Comparison of ENCODE assay signal across 13 cellular contexts in genomic region chr6:109790131-109790530, GRCh38.
A peak's percentile ranks its signal among the peaks of the same experiment; 100 is the strongest.
DNase-seq lines count a peak whose midpoint lies in the region; ATAC-seq and TF ChIP-seq lines count a peak whose summit lies in the region.
"Had no signal": no experiment of that assay in that cellular context is flagged by ENCODE, and none has a peak within 500 bp of the region (broad histone marks: within the 10 kb centered on the region; RNA-seq: fewer than 3 reads in every experiment).

No MANE protein-coding gene starts in this region.

- no peak overlapping the region for H2AFZ ChIP-seq in fibroblast of lung (ENCODE audit: low read length)

- H3K4me1 ChIP-seq in SJCRH30 (peaks cover 26% of the 10 kb centered on the region), fibroblast of lung (ENCODE audit: control insufficient read depth, extremely low read depth, insufficient read depth, low read length) (peaks cover 24% of the 10 kb centered on the region), tibial artery (peaks cover 0 to 37% (median 14%) of the 10 kb centered on the region in 4 donors)

- peaks cover 20% of the 10 kb centered on the region for H3K4me1 Mint-ChIP-seq in progenitor cell of endocrine pancreas (ENCODE audit: low read depth)

- peaks cover 20% of the 10 kb centered on the region for H3K36me3 Mint-ChIP-seq in progenitor cell of endocrine pancreas (ENCODE audit: insufficient read depth)

- no peaks in the 10 kb centered on the region for H3K27me3 Mint-ChIP-seq in progenitor cell of endocrine pancreas
- H3K27me3 Mint-ChIP-seq: CD4-positive, CD25-positive, alpha-beta regulatory T cell had no signal

- H3K9ac ChIP-seq in fibroblast of lung (ENCODE audit: insufficient read depth, low read length) = no peak overlapping the region

- no peaks in the 10 kb centered on the region for H3K79me2 ChIP-seq in fibroblast of lung (ENCODE audit: control insufficient read depth, insufficient read depth, low read length)

- H3K9me3 ChIP-seq in SJCRH30 (replicated peaks) = no peaks in the 10 kb centered on the region
- H3K9me3 ChIP-seq in fibroblast of lung (ENCODE audit: control insufficient read depth, insufficient read depth, low read depth, low read length) = no peaks in the 10 kb centered on the region
- no peaks in the 10 kb centered on the region for H3K9me3 ChIP-seq in tibial artery
- H3K9me3 ChIP-seq: esophagus muscularis mucosa, HAP-1, prostate gland had no signal

- intact Hi-C loops in tibial artery (cut with DNase I; ENCODE audit: low total_unique reads) = no loop called here

- H3K9me3 Mint-ChIP-seq in progenitor cell of endocrine pancreas (ENCODE audit: low read depth) = no peaks in the 10 kb centered on the region
- H3K9me3 Mint-ChIP-seq: CD4-positive, CD25-positive, alpha-beta regulatory T cell had no signal

- no peaks in the 10 kb centered on the region for H4K20me1 ChIP-seq in fibroblast of lung (ENCODE audit: control insufficient read depth, extremely low read depth, insufficient read depth, low read length)

- H3K36me3 ChIP-seq in SJCRH30 = no peaks in the 10 kb centered on the region
- no peaks in the 10 kb centered on the region for H3K36me3 ChIP-seq in fibroblast of lung (ENCODE audit: control insufficient read depth, insufficient read depth, low read length)
- peaks cover 13 to 25% (median 19%) of the 10 kb centered on the region in 3 donors for H3K36me3 ChIP-seq in tibial artery
- H3K36me3 ChIP-seq: HAP-1, prostate gland had no signal

- no peak for ATAC-seq in GM21423 (IDR thresholded peaks at IDR 0.05; ENCODE audit: unreplicated experiment)

- peak overlapping the region; percentile 19; the same call in 1 of the 2 replicates for H3K27ac ChIP-seq in SJCRH30
- peak overlapping the region; percentile 41 for H3K27ac ChIP-seq in fibroblast of lung (ENCODE audit: insufficient read depth, low read length)
- H3K27ac ChIP-seq in tibial artery = no peak overlapping the region
- H3K27ac ChIP-seq: esophagus muscularis mucosa, prostate gland had no signal

- H3K27me3 ChIP-seq in SJCRH30 (no peaks in the 10 kb centered on the region), fibroblast of lung (ENCODE audit: control insufficient read depth, insufficient read depth, low read length) (no peaks in the 10 kb centered on the region), tibial artery (no peaks in the 10 kb centered on the region)
- H3K27me3 ChIP-seq: esophagus muscularis mucosa had no signal

- H3K4me3 ChIP-seq in SJCRH30 = no peak overlapping the region
- H3K4me3 ChIP-seq in fibroblast of lung (replicated peaks in 1 of 4; ENCODE audit: control extremely low read depth in 1 of 4, insufficient read depth in 1 of 4, low read depth in 3 of 4, low read length in 4 of 4) = no peak overlapping the region
- H3K4me3 ChIP-seq in tibial artery = no peak overlapping the region
- H3K4me3 ChIP-seq: esophagus muscularis mucosa, HAP-1, prostate gland had no signal

- in situ Hi-C loops in G401 (cut with HindIII; ENCODE audit: low sequenced_read_pairs) = no loop called here

- DNase-seq in EL (peak; percentile 83), SJCRH30 (peak in 1 of 2 experiments; percentile 21), fibroblast of lung (ENCODE audit: low read depth in 2 of 2) (peak in 1 of 2 donors; percentile 87), progenitor cell of endocrine pancreas (ENCODE audit: low spot score, unreplicated experiment) (no peak), tibial artery (no peak), G401 (ENCODE audit: low spot score) (no peak), RKO (ENCODE audit: low spot score) (no peak)
- DNase-seq: CD4-positive, CD25-positive, alpha-beta regulatory T cell; NCI-H2171 had no signal

- peak overlapping the region; percentile 48 for H3K4me2 ChIP-seq in fibroblast of lung (ENCODE audit: extremely low read depth, insufficient read depth, low read length)

- H3K4me3 Mint-ChIP-seq in progenitor cell of endocrine pancreas (ENCODE audit: low read depth) = no peak overlapping the region
- H3K4me3 Mint-ChIP-seq: CD4-positive, CD25-positive, alpha-beta regulatory T cell had no signal

- H3K27ac Mint-ChIP-seq in progenitor cell of endocrine pancreas = peak overlapping the region; percentile 92
- H3K27ac Mint-ChIP-seq: CD4-positive, CD25-positive, alpha-beta regulatory T cell had no signal

- no peak for TF ChIP-seq CTCF in fibroblast of lung (conservative IDR thresholded peaks at IDR 0.05 in 1 of 2, IDR thresholded peaks at IDR 0.05 in 1 of 2; ENCODE audit: low read depth in 1 of 2, low read length in 2 of 2)
- TF ChIP-seq CTCF in progenitor cell of endocrine pancreas (IDR thresholded peaks at IDR 0.05; ENCODE audit: unreplicated experiment) = no peak
- TF ChIP-seq CTCF in tibial artery (IDR thresholded peaks at IDR 0.05) = no peak

Comparison
In these comparisons a context has a peak if more than half of its experiments do, and no peak if none do; other contexts are left out.
1. H3K27ac ChIP-seq: peak in SJCRH30 (single experiment) and fibroblast of lung (single experiment); none in tibial artery (0 of 2).